Comparison of ENCODE assay signal across 13 cellular contexts in the genomic region with DNA sequence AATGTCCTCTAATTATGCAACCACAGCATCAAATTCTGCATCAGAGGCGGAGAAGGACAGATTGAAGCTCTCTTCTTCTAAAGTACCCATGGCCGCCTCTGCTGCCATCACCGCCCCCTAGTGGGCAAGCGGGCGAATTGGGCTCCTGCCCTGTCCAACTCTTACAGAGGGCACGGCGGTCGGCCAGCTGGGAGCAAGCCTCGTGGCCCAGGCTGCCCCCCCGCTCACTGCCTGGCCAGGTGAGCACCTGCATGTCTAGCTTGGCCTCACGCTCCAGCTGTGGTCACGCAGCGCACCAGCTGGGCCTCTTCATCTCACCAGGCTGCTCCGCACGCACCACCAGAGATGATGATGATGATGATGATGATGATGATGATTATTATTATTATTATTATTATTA.
A peak's percentile ranks its signal among the peaks of the same experiment; 100 is the strongest.
DNase-seq lines count a peak whose midpoint lies in the region; ATAC-seq and TF ChIP-seq lines count a peak whose summit lies in the region.
"Had no signal": no experiment of that assay in that cellular context is flagged by ENCODE, and none has a peak within 500 bp of the region (broad histone marks: within the 10 kb centered on the region; RNA-seq: fewer than 3 reads in every experiment).

No MANE protein-coding gene starts in this region.

- no peak for ATAC-seq in sciatic nerve
- ATAC-seq: activated CD8-positive, alpha-beta memory T cell treated with anti-CD3 and anti-CD28 coated beads, Interleukin-2, amount 10 ng/mL, durations not matched to agents 7 days and 5 days; natural killer cell treated with Interleukin-12 subunit alpha and Interleukin-12 subunit beta and Interleukin-15 and Interleukin-18, amount 100 ng/mL, for 72 hours had no signal

- in situ Hi-C loops in GM13977 (cut with MboI; ENCODE audit: low pct_unique_long_range_greater_than_20kb, low sequenced_read_pairs, unreplicated experiment) = no loop called here

- intact Hi-C loops in sciatic nerve (cut with DNase I) = no loop called here

- DNase-seq in NCI-H146 (lab: John Stamatoyannopoulos, UW) = peak; percentile 7
- no peak for DNase-seq in NCI-H146 treated with DMSO at 0.1 percent for 48 hours (lab: John Stamatoyannopoulos, UW; ENCODE audit: unreplicated experiment)
- DNase-seq in GM13977 (ENCODE audit: low spot score) = no peak
- DNase-seq in NCI-H82 (lab: John Stamatoyannopoulos, UW) = peak; percentile 66
- peak; percentile 72 for DNase-seq in islet precursor cell
- DNase-seq in sciatic nerve (ENCODE audit: low spot score) = no peak
- DNase-seq in T1000 (lab: John Stamatoyannopoulos, UW) = no peak
- no peak for DNase-seq in NCI-H1930 (lab: John Stamatoyannopoulos, UW)
- DNase-seq: activated CD8-positive, alpha-beta memory T cell treated with anti-CD3 and anti-CD28 coated beads, Interleukin-2, amount 10 ng/mL, durations not matched to agents 7 days and 5 days; central memory CD4-positive, alpha-beta T cell; HCEC 1CT; head of caudate nucleus had no signal

- TF ChIP-seq CTCF in GM13977 (IDR thresholded peaks at IDR 0.05; ENCODE audit: extremely low read depth, insufficient read depth, missing control alignments) = peak; percentile 34

Comparison
In these comparisons a context has a peak if more than half of its experiments do, and no peak if none do; other contexts are left out.
1. DNase-seq: peak in NCI-H146 (single experiment), NCI-H82 (single experiment) and islet precursor cell (single experiment); none in NCI-H146 treated with DMSO at 0.1 percent for 48 hours (single experiment), GM13977 (single experiment), sciatic nerve (single experiment), T1000 (single experiment) and NCI-H1930 (0 of 2).